In the genomic region with DNA sequence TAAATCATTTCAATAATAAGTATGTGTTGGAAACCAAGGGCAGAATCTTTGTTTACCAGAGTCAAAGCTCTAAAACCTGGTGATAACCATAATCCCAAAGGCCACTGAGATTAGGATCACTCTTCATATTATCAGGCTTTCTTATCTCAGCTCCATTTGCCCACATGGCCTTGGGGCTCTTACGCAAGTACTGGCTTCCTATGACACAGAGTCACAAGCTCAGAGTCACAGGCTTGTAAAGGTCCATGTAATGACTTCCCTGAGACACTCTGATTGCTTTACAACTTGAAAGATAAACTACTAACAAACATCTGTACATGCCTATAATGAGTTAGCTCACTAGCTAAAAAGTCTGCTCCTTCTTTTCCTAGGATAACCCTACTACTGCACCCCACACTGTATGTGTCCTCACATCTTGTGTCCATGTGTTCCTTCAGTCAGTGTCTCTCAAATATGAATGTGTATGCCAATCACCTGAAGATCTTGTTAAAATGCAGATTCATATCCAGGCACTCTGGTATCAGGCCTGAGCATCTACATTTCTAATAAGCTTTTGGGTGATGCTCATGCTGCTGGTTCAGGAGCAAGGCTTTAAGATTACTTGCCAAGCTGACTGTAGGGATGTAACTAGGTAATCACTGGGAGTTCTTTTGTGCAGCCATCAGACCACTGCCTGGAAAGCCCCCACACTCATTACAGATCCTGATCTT, we compare ENCODE assay signal across 1 cellular context.
A peak's percentile ranks its signal among the peaks of the same experiment; 100 is the strongest.
TF ChIP-seq lines count a peak whose summit lies in the region.

No MANE protein-coding gene starts in this region.

TF ChIP-seq in HEK293, 187 proteins besides CTCF, POLR2A, EP300 and RAD21 (continued from another document and continues in another):
- TF ChIP-seq, protein P1, sequence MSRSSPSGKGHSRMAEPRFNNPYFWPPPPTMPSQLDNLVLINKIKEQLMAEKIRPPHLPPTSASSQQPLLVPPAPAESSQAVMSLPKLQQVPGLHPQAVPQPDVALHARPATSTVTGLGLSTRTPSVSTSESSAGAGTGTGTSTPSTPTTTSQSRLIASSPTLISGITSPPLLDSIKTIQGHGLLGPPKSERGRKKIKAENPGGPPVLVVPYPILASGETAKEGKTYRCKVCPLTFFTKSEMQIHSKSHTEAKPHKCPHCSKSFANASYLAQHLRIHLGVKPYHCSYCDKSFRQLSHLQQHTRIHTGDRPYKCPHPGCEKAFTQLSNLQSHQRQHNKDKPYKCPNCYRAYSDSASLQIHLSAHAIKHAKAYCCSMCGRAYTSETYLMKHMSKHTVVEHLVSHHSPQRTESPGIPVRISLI (tag by site-specific recombination; IDR thresholded peaks at IDR 0.05) = peak; percentile 85
- TF ChIP-seq ZNF416 (tag by site-specific recombination; IDR thresholded peaks at IDR 0.05) = no peak
- no peak for TF ChIP-seq ZNF354C (tag by site-specific recombination; IDR thresholded peaks at IDR 0.05; ENCODE audit: borderline replicate concordance, low read depth)
- peak; percentile 40; the same call in 1 of the 2 replicates for TF ChIP-seq SP3 (tag by site-specific recombination; IDR thresholded peaks at IDR 0.05)
- TF ChIP-seq ZBTB7A (tag by site-specific recombination; IDR thresholded peaks at IDR 0.05; ENCODE audit: low read depth) = no peak
- TF ChIP-seq, protein P2, sequence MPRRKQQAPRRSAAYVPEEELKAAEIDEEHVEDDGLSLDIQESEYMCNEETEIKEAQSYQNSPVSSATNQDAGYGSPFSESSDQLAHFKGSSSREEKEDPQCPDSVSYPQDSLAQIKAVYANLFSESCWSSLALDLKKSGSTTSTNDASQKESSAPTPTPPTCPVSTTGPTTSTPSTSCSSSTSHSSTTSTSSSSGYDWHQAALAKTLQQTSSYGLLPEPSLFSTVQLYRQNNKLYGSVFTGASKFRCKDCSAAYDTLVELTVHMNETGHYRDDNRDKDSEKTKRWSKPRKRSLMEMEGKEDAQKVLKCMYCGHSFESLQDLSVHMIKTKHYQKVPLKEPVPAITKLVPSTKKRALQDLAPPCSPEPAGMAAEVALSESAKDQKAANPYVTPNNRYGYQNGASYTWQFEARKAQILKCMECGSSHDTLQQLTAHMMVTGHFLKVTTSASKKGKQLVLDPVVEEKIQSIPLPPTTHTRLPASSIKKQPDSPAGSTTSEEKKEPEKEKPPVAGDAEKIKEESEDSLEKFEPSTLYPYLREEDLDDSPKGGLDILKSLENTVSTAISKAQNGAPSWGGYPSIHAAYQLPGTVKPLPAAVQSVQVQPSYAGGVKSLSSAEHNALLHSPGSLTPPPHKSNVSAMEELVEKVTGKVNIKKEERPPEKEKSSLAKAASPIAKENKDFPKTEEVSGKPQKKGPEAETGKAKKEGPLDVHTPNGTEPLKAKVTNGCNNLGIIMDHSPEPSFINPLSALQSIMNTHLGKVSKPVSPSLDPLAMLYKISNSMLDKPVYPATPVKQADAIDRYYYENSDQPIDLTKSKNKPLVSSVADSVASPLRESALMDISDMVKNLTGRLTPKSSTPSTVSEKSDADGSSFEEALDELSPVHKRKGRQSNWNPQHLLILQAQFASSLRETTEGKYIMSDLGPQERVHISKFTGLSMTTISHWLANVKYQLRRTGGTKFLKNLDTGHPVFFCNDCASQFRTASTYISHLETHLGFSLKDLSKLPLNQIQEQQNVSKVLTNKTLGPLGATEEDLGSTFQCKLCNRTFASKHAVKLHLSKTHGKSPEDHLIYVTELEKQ (tag by site-specific recombination; IDR thresholded peaks at IDR 0.05; ENCODE audit: borderline replicate concordance) = peak; percentile 75; the same call in 1 of the 2 replicates
- no peak for TF ChIP-seq ZFP69B (tag by site-specific recombination; IDR thresholded peaks at IDR 0.05)
- TF ChIP-seq BCL11B (tag by site-specific recombination; IDR thresholded peaks at IDR 0.05; ENCODE audit: low read depth) = no peak
- no peak for TF ChIP-seq ZNF341 (tag by site-specific recombination; IDR thresholded peaks at IDR 0.05; ENCODE audit: low read depth)
- TF ChIP-seq ZNF707 (tag by site-specific recombination; IDR thresholded peaks at IDR 0.05) = no peak
- TF ChIP-seq ZNF211 (tag by site-specific recombination; IDR thresholded peaks at IDR 0.05; ENCODE audit: low read depth) = no peak
- TF ChIP-seq, protein P3, sequence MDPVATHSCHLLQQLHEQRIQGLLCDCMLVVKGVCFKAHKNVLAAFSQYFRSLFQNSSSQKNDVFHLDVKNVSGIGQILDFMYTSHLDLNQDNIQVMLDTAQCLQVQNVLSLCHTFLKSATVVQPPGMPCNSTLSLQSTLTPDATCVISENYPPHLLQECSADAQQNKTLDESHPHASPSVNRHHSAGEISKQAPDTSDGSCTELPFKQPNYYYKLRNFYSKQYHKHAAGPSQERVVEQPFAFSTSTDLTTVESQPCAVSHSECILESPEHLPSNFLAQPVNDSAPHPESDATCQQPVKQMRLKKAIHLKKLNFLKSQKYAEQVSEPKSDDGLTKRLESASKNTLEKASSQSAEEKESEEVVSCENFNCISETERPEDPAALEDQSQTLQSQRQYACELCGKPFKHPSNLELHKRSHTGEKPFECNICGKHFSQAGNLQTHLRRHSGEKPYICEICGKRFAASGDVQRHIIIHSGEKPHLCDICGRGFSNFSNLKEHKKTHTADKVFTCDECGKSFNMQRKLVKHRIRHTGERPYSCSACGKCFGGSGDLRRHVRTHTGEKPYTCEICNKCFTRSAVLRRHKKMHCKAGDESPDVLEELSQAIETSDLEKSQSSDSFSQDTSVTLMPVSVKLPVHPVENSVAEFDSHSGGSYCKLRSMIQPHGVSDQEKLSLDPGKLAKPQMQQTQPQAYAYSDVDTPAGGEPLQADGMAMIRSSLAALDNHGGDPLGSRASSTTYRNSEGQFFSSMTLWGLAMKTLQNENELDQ (tag by site-specific recombination; IDR thresholded peaks at IDR 0.05; ENCODE audit: low read depth) = no peak
- no peak for TF ChIP-seq ZNF202 (tag by site-specific recombination; IDR thresholded peaks at IDR 0.05; ENCODE audit: borderline replicate concordance)
- no peak for TF ChIP-seq ZNF132 (tag by site-specific recombination; IDR thresholded peaks at IDR 0.05; ENCODE audit: borderline replicate concordance)
- no peak for TF ChIP-seq ZNF610 (tag by site-specific recombination; IDR thresholded peaks at IDR 0.05; ENCODE audit: borderline replicate concordance)
- no peak for TF ChIP-seq ZNF114 (tag by site-specific recombination; IDR thresholded peaks at IDR 0.05)
- TF ChIP-seq ZNF596 (tag by site-specific recombination; IDR thresholded peaks at IDR 0.05) = no peak
- TF ChIP-seq ZNF366 (tag by site-specific recombination; conservative IDR thresholded peaks at IDR 0.05) = peak; percentile 97
- peak; percentile 78 for TF ChIP-seq ZNF394 (tag by site-specific recombination; IDR thresholded peaks at IDR 0.05; ENCODE audit: borderline replicate concordance)
- TF ChIP-seq PRDM1 (tag by site-specific recombination; IDR thresholded peaks at IDR 0.05) = no peak
- TF ChIP-seq ZNF677 (tag by site-specific recombination; IDR thresholded peaks at IDR 0.05) = no peak
- no peak for TF ChIP-seq ZNF391 (tag by site-specific recombination; IDR thresholded peaks at IDR 0.05; ENCODE audit: borderline replicate concordance, low read depth)
- TF ChIP-seq ZNF16 (tag by site-specific recombination; IDR thresholded peaks at IDR 0.05; ENCODE audit: low read depth) = no peak
- TF ChIP-seq, protein P4, sequence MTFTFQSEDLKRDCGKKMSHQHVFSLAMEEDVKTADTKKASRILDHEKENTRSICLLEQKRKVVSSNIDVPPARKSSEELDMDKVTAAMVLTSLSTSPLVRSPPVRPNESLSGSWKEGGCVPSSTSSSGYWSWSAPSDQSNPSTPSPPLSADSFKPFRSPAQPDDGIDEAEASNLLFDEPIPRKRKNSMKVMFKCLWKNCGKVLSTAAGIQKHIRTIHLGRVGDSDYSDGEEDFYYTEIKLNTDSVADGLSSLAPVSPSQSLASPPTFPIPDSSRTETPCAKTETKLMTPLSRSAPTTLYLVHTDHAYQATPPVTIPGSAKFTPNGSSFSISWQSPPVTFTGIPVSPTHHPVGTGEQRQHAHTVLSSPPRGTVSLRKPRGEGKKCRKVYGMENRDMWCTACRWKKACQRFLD (tag by site-specific recombination; IDR thresholded peaks at IDR 0.05) = no peak
- peak; percentile 66; the same call in 1 of the 2 replicates for TF ChIP-seq ZNF660 (tag by site-specific recombination; IDR thresholded peaks at IDR 0.05)
- no peak for TF ChIP-seq ZNF426 (tag by site-specific recombination; IDR thresholded peaks at IDR 0.05)
- no peak for TF ChIP-seq ZNF302 (tag by site-specific recombination; IDR thresholded peaks at IDR 0.05; ENCODE audit: low read depth)
- TF ChIP-seq, protein P5, sequence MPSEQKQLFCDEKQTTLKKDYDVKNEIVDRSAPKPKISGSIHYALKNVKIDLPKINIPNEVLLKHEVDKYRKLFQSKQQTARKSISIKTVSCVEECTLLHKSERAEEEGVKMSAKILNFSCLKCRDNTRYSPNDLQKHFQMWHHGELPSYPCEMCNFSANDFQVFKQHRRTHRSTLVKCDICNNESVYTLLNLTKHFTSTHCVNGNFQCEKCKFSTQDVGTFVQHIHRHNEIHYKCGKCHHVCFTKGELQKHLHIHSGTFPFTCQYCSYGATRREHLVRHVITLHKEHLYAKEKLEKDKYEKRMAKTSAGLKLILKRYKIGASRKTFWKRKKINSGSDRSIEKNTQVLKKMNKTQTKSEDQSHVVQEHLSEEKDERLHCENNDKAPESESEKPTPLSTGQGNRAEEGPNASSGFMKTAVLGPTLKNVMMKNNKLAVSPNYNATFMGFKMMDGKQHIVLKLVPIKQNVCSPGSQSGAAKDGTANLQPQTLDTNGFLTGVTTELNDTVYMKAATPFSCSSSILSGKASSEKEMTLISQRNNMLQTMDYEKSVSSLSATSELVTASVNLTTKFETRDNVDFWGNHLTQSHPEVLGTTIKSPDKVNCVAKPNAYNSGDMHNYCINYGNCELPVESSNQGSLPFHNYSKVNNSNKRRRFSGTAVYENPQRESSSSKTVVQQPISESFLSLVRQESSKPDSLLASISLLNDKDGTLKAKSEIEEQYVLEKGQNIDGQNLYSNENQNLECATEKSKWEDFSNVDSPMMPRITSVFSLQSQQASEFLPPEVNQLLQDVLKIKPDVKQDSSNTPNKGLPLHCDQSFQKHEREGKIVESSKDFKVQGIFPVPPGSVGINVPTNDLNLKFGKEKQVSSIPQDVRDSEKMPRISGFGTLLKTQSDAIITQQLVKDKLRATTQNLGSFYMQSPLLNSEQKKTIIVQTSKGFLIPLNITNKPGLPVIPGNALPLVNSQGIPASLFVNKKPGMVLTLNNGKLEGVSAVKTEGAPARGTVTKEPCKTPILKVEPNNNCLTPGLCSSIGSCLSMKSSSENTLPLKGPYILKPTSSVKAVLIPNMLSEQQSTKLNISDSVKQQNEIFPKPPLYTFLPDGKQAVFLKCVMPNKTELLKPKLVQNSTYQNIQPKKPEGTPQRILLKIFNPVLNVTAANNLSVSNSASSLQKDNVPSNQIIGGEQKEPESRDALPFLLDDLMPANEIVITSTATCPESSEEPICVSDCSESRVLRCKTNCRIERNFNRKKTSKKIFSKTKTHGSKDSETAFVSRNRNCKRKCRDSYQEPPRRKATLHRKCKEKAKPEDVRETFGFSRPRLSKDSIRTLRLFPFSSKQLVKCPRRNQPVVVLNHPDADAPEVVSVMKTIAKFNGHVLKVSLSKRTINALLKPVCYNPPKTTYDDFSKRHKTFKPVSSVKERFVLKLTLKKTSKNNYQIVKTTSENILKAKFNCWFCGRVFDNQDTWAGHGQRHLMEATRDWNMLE (tag by site-specific recombination; conservative IDR thresholded peaks at IDR 0.05; ENCODE audit: low read depth) = peak; percentile 12; the same call in 1 of the 2 replicates
- no peak for TF ChIP-seq ZNF423 (tag by site-specific recombination; IDR thresholded peaks at IDR 0.05)
- TF ChIP-seq, protein P6, sequence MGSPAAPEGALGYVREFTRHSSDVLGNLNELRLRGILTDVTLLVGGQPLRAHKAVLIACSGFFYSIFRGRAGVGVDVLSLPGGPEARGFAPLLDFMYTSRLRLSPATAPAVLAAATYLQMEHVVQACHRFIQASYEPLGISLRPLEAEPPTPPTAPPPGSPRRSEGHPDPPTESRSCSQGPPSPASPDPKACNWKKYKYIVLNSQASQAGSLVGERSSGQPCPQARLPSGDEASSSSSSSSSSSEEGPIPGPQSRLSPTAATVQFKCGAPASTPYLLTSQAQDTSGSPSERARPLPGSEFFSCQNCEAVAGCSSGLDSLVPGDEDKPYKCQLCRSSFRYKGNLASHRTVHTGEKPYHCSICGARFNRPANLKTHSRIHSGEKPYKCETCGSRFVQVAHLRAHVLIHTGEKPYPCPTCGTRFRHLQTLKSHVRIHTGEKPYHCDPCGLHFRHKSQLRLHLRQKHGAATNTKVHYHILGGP (tag by site-specific recombination; IDR thresholded peaks at IDR 0.05) = no peak
- TF ChIP-seq HOXC10 (CRISPR knock-in tag; IDR thresholded peaks at IDR 0.05) = no peak
- TF ChIP-seq HOXA7 (CRISPR knock-in tag; IDR thresholded peaks at IDR 0.05; ENCODE audit: borderline replicate concordance) = no peak
- TF ChIP-seq ZNF37A (tag by site-specific recombination; IDR thresholded peaks at IDR 0.05) = no peak
- no peak for TF ChIP-seq ZBTB48 (tag by site-specific recombination; IDR thresholded peaks at IDR 0.05)
- peak; percentile 37; the same call in 1 of the 2 replicates for TF ChIP-seq ZNF501 (tag by site-specific recombination; IDR thresholded peaks at IDR 0.05)
- TF ChIP-seq, protein P7, sequence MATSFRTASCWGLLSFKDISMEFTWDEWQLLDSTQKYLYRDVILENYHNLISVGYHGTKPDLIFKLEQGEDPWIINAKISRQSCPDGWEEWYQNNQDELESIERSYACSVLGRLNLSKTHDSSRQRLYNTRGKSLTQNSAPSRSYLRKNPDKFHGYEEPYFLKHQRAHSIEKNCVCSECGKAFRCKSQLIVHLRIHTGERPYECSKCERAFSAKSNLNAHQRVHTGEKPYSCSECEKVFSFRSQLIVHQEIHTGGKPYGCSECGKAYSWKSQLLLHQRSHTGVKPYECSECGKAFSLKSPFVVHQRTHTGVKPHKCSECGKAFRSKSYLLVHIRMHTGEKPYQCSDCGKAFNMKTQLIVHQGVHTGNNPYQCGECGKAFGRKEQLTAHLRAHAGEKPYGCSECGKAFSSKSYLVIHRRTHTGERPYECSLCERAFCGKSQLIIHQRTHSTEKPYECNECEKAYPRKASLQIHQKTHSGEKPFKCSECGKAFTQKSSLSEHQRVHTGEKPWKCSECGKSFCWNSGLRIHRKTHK (tag by site-specific recombination; IDR thresholded peaks at IDR 0.05) = no peak
- TF ChIP-seq ZNF133 (tag by site-specific recombination; IDR thresholded peaks at IDR 0.05) = no peak
